Comparison of ENCODE assay signal across 15 cellular contexts in genomic region chr1:113941245-113941559, GRCh38. TPM values are rescaled to one million over a fixed set of nuclear protein-coding genes. Genes with fewer than 3 reads are reported as not detected.
DNase-seq lines count a peak whose midpoint lies in the region; ATAC-seq and TF ChIP-seq lines count a peak whose summit lies in the region.
"Had no signal": no experiment of that assay in that cellular context is flagged by ENCODE, and none has a peak within 500 bp of the region (broad histone marks: within the 10 kb centered on the region; RNA-seq: fewer than 3 reads in every experiment).

No MANE protein-coding gene starts in this region.

- intact Hi-C loops in activated T-helper 1 cell treated with anti-CD3 and anti-CD28 coated beads, Interleukin-12 subunit alpha, Interleukin-12 subunit beta, Interleukin-2, Interleukin-4 antibody, amounts not matched to agents 30 ng/mL and 10 ng/mL and 1 ng/mL, durations not matched to agents 14 hours and 24 hours and 36 hours (cut with micrococcal nuclease): no loop called here
- intact Hi-C loops in natural killer cell (cut with micrococcal nuclease): no loop called here

- no peaks in the 10 kb centered on the region for H3K27me3 Mint-ChIP-seq in activated T-helper 1 cell treated with anti-CD3 and anti-CD28 coated beads, Interleukin-12 subunit alpha, Interleukin-12 subunit beta, Interleukin-2, Interleukin-4 antibody, amounts not matched to agents 30 ng/mL and 10 ng/mL and 1 ng/mL, durations not matched to agents 14 hours and 24 hours and 36 hours (ENCODE audit: insufficient read depth)
- H3K27me3 Mint-ChIP-seq in natural killer cell (ENCODE audit: low read depth in 2 of 2): no peaks in the 10 kb centered on the region
- H3K27me3 Mint-ChIP-seq: dendritic cell treated with granulocyte-macrophage colony-stimulating factor and Interleukin-4, amounts not matched to agents 40 ng/mL and 50 ng/mL, for 4 days had no signal

- no peak for TF ChIP-seq CTCF in natural killer cell (IDR thresholded peaks at IDR 0.05)

- peaks cover 68% of the 10 kb centered on the region for H3K4me1 Mint-ChIP-seq in activated T-helper 1 cell treated with anti-CD3 and anti-CD28 coated beads, Interleukin-12 subunit alpha, Interleukin-12 subunit beta, Interleukin-2, Interleukin-4 antibody, amounts not matched to agents 30 ng/mL and 10 ng/mL and 1 ng/mL, durations not matched to agents 14 hours and 24 hours and 36 hours (ENCODE audit: low read depth)
- H3K4me1 Mint-ChIP-seq in natural killer cell: peaks cover 63 to 76% of the 10 kb centered on the region in 2 donors

- H3K9me3 Mint-ChIP-seq in activated T-helper 1 cell treated with anti-CD3 and anti-CD28 coated beads, Interleukin-12 subunit alpha, Interleukin-12 subunit beta, Interleukin-2, Interleukin-4 antibody, amounts not matched to agents 30 ng/mL and 10 ng/mL and 1 ng/mL, durations not matched to agents 14 hours and 24 hours and 36 hours: peaks cover 3% of the 10 kb centered on the region
- no peaks in the 10 kb centered on the region for H3K9me3 Mint-ChIP-seq in natural killer cell
- H3K9me3 Mint-ChIP-seq: dendritic cell treated with granulocyte-macrophage colony-stimulating factor and Interleukin-4, amounts not matched to agents 40 ng/mL and 50 ng/mL, for 4 days had no signal

- ATAC-seq in HG02981 (IDR thresholded peaks at IDR 0.05; ENCODE audit: unreplicated experiment): peak; percentile 5
- no peak for ATAC-seq in natural killer cell
- ATAC-seq in GM18498 (IDR thresholded peaks at IDR 0.05; ENCODE audit: unreplicated experiment): no peak
- ATAC-seq: esophagus mucosa, K562 had no signal

- peaks cover 44% of the 10 kb centered on the region for H3K36me3 Mint-ChIP-seq in activated T-helper 1 cell treated with anti-CD3 and anti-CD28 coated beads, Interleukin-12 subunit alpha, Interleukin-12 subunit beta, Interleukin-2, Interleukin-4 antibody, amounts not matched to agents 30 ng/mL and 10 ng/mL and 1 ng/mL, durations not matched to agents 14 hours and 24 hours and 36 hours (ENCODE audit: low read depth)
- peaks cover 20% of the 10 kb centered on the region for H3K36me3 Mint-ChIP-seq in natural killer cell

- H3K4me3 Mint-ChIP-seq in activated T-helper 1 cell treated with anti-CD3 and anti-CD28 coated beads, Interleukin-12 subunit alpha, Interleukin-12 subunit beta, Interleukin-2, Interleukin-4 antibody, amounts not matched to agents 30 ng/mL and 10 ng/mL and 1 ng/mL, durations not matched to agents 14 hours and 24 hours and 36 hours: no peak overlapping the region
- peak overlapping the region; percentile 77 for H3K4me3 Mint-ChIP-seq in natural killer cell
- H3K4me3 Mint-ChIP-seq: dendritic cell treated with granulocyte-macrophage colony-stimulating factor and Interleukin-4, amounts not matched to agents 40 ng/mL and 50 ng/mL, for 4 days had no signal

- DNase-seq in NCI-H2227 (lab: John Stamatoyannopoulos, UW; ENCODE audit: unreplicated experiment) (peak; percentile 14), NCI-H2227 treated with DMSO at 0.1 percent for 48 hours (lab: John Stamatoyannopoulos, UW) (no peak), natural killer cell (no peak), NCI-H82 (lab: John Stamatoyannopoulos, UW) (no peak), NCI-H526 (lab: John Stamatoyannopoulos, UW) (no peak)
- no peak for DNase-seq in activated T-helper 1 cell treated with anti-CD3 and anti-CD28 coated beads, Interleukin-12 subunit alpha, Interleukin-12 subunit beta, Interleukin-2, Interleukin-4 antibody, amounts not matched to agents 30 ng/mL and 10 ng/mL and 1 ng/mL, durations not matched to agents 14 hours and 24 hours and 36 hours (ENCODE audit: low spot score)
- DNase-seq: midbrain, NCI-H1417 treated with DMSO at 0.1 percent for 48 hours, NCI-H345, stomach had no signal

- H3K27ac Mint-ChIP-seq in activated T-helper 1 cell treated with anti-CD3 and anti-CD28 coated beads, Interleukin-12 subunit alpha, Interleukin-12 subunit beta, Interleukin-2, Interleukin-4 antibody, amounts not matched to agents 30 ng/mL and 10 ng/mL and 1 ng/mL, durations not matched to agents 14 hours and 24 hours and 36 hours: peak overlapping the region; percentile 89
- peak overlapping the region; percentile 91 to 99 for H3K27ac Mint-ChIP-seq in natural killer cell

RNA-seq across cellular contexts. Expression of gene HIPK1, which starts 12.1 kb away (rescaled TPM):
- 100 and 101 TPM in 2 replicates for total RNA-seq in activated T-helper 1 cell treated with anti-CD3 and anti-CD28 coated beads, Interleukin-12 subunit alpha, Interleukin-12 subunit beta, Interleukin-2, Interleukin-4 antibody, amounts not matched to agents 30 ng/mL and 10 ng/mL and 1 ng/mL, durations not matched to agents 14 hours and 24 hours and 36 hours
- 100 to 1,000 TPM; 238 to 283 (median 261) TPM for total RNA-seq in natural killer cell

RNA-seq across cellular contexts. Expression of gene DCLRE1B, which starts 36.1 kb away (rescaled TPM):
- 20.9 and 21.2 TPM in 2 replicates for total RNA-seq in activated T-helper 1 cell treated with anti-CD3 and anti-CD28 coated beads, Interleukin-12 subunit alpha, Interleukin-12 subunit beta, Interleukin-2, Interleukin-4 antibody, amounts not matched to agents 30 ng/mL and 10 ng/mL and 1 ng/mL, durations not matched to agents 14 hours and 24 hours and 36 hours
- 1 to 10 TPM; 5.5 to 6.8 (median 5.9) TPM for total RNA-seq in natural killer cell

RNA-seq across cellular contexts. Expression of gene AP4B1, which starts 36.6 kb away (rescaled TPM):
- 36.3 and 40.9 TPM in 2 replicates for total RNA-seq in activated T-helper 1 cell treated with anti-CD3 and anti-CD28 coated beads, Interleukin-12 subunit alpha, Interleukin-12 subunit beta, Interleukin-2, Interleukin-4 antibody, amounts not matched to agents 30 ng/mL and 10 ng/mL and 1 ng/mL, durations not matched to agents 14 hours and 24 hours and 36 hours
- 10 to 100 TPM; 64.0 to 78.7 (median 77.6) TPM for total RNA-seq in natural killer cell

RNA-seq across cellular contexts. Expression of gene OLFML3, which starts 38.1 kb away (rescaled TPM):
- total RNA-seq in activated T-helper 1 cell treated with anti-CD3 and anti-CD28 coated beads, Interleukin-12 subunit alpha, Interleukin-12 subunit beta, Interleukin-2, Interleukin-4 antibody, amounts not matched to agents 30 ng/mL and 10 ng/mL and 1 ng/mL, durations not matched to agents 14 hours and 24 hours and 36 hours: 0.10 TPM in 2 replicates
- total RNA-seq in natural killer cell: under 1 TPM in 1 of 3 donors, not detected in 2; 0.16 TPM

RNA-seq across cellular contexts. Expression of gene BCL2L15, which starts 53.8 kb away (rescaled TPM):
- total RNA-seq in activated T-helper 1 cell treated with anti-CD3 and anti-CD28 coated beads, Interleukin-12 subunit alpha, Interleukin-12 subunit beta, Interleukin-2, Interleukin-4 antibody, amounts not matched to agents 30 ng/mL and 10 ng/mL and 1 ng/mL, durations not matched to agents 14 hours and 24 hours and 36 hours: 0.67 and 0.69 TPM in 2 replicates
- 1 to 10 TPM in 2 of 3 donors, under 1 TPM in 1; 0.88 to 2.1 (median 1.5) TPM for total RNA-seq in natural killer cell
